ENCODE assay signal across 28 cellular contexts in the genomic region with DNA sequence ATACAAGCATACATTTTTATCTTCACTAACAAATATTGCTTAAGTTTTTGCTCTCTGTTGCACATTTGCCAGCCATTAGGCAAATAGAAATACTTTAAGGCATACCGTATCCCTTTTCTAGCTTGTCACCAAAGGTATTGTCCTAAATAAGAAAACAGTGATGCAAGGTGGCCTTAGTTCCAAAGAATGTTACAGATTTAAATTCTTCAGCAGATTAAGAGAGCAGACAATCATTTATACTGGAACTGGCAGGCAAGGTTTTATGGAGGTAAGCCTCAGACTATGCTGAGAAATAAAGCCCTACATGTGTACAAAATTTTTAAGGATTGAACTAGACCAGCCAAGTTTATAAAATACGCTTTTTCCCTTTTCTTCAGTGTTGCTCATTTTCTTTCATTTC.
"Had no signal": no experiment of that assay in that cellular context is flagged by ENCODE, and none has a peak within 500 bp of the region (broad histone marks: within the 10 kb centered on the region; RNA-seq: fewer than 3 reads in every experiment).

No MANE protein-coding gene starts in this region.

- H3K36me3 ChIP-seq: colonic mucosa, esophagus muscularis mucosa, esophagus squamous epithelium, gastrocnemius medialis, gastroesophageal sphincter, heart left ventricle, heart right ventricle had no signal

- H3K9me3 Mint-ChIP-seq: endodermal cell had no signal

- H3K27ac Mint-ChIP-seq: dendritic cell treated with granulocyte-macrophage colony-stimulating factor and Interleukin-4, amounts not matched to agents 40 ng/mL and 50 ng/mL, for 4 days; effector memory CD8-positive, alpha-beta T cell; endodermal cell had no signal

- H3K4me3 Mint-ChIP-seq: dendritic cell treated with granulocyte-macrophage colony-stimulating factor and Interleukin-4, amounts not matched to agents 40 ng/mL and 50 ng/mL, for 4 days; effector memory CD8-positive, alpha-beta T cell; endodermal cell had no signal

- H3K27me3 Mint-ChIP-seq: dendritic cell treated with granulocyte-macrophage colony-stimulating factor and Interleukin-4, amounts not matched to agents 40 ng/mL and 50 ng/mL, for 4 days; effector memory CD8-positive, alpha-beta T cell had no signal

- H3K4me3 ChIP-seq: colonic mucosa, coronary artery, dorsolateral prefrontal cortex, esophagus muscularis mucosa, esophagus squamous epithelium, gastrocnemius medialis, gastroesophageal sphincter, heart left ventricle, heart right ventricle had no signal

- H3K4me1 ChIP-seq: colonic mucosa, esophagus muscularis mucosa, esophagus squamous epithelium, foreskin keratinocyte, gastrocnemius medialis, gastroesophageal sphincter, heart left ventricle, heart right ventricle had no signal

- H3K27me3 ChIP-seq: colonic mucosa, dorsolateral prefrontal cortex, esophagus muscularis mucosa, esophagus squamous epithelium, foreskin keratinocyte, gastrocnemius medialis, gastroesophageal sphincter, heart left ventricle, heart right ventricle had no signal

- FAIRE-seq: colon, endometrium, endothelial cell of umbilical vein, frontal cortex had no signal

- DNase-seq: colonic mucosa; cortex of kidney; dermis blood vessel endothelial cell; dorsolateral prefrontal cortex; effector CD4-positive, alpha-beta T cell; effector CD8-positive, alpha-beta T cell; effector memory CD4-positive, alpha-beta T cell; effector memory CD8-positive, alpha-beta T cell; endodermal cell; erythroblast; esophagus squamous epithelium; foreskin fibroblast; foreskin keratinocyte; foreskin melanocyte; gastrocnemius medialis; glutamatergic neuron; head of caudate nucleus; heart left ventricle; heart right ventricle had no signal

- H3K9me3 ChIP-seq: colonic mucosa, esophagus squamous epithelium, gastrocnemius medialis had no signal

- H3K27ac ChIP-seq: colonic mucosa, coronary artery, dorsolateral prefrontal cortex, epithelial cell of prostate, esophagus muscularis mucosa, esophagus squamous epithelium, foreskin keratinocyte, gastrocnemius medialis, gastroesophageal sphincter, heart left ventricle, heart right ventricle had no signal
